11 cellular contexts compared by ENCODE assay signal in genomic region chr1:1322952-1323351, GRCh38. TPM values are rescaled to one million over a fixed set of nuclear protein-coding genes. Genes with fewer than 3 reads are reported as not detected.
A peak's percentile ranks its signal among the peaks of the same experiment; 100 is the strongest.
DNase-seq lines count a peak whose midpoint lies in the region; FAIRE-seq and TF ChIP-seq lines count a peak whose summit lies in the region.
"Had no signal": no experiment of that assay in that cellular context is flagged by ENCODE, and none has a peak within 500 bp of the region (broad histone marks: within the 10 kb centered on the region; RNA-seq: fewer than 3 reads in every experiment).

No MANE protein-coding gene starts in this region.

- no peak overlapping the region for H3K4me3 ChIP-seq in Caco-2 (ENCODE audit: low read depth, low read length)
- H3K4me3 ChIP-seq in KMS-11 (IDR thresholded peaks at IDR 0.05; ENCODE audit: insufficient read depth, low read depth, low read length) = no peak overlapping the region
- no peak overlapping the region for H3K4me3 ChIP-seq in adipocyte (ENCODE audit: low read length)
- H3K4me3 ChIP-seq in neural progenitor cell = no peak overlapping the region
- H3K4me3 ChIP-seq in kidney (ENCODE audit: low read length in 2 of 2) = no peak overlapping the region
- H3K4me3 ChIP-seq: cardiac muscle cell had no signal

- POLR2A ChIA-PET in Caco-2 (lab: Charles Lee) = no interaction called here

- H3K36me3 Mint-ChIP-seq in Caco-2 (ENCODE audit: insufficient read depth, unreplicated experiment) (peaks cover 48% of the 10 kb centered on the region), neural progenitor cell (peaks cover 7% of the 10 kb centered on the region)

- H3K27me3 Mint-ChIP-seq in Caco-2 (ENCODE audit: insufficient read depth, unreplicated experiment) (no peaks in the 10 kb centered on the region), neural progenitor cell (ENCODE audit: insufficient read depth, low read depth) (peaks cover 13% of the 10 kb centered on the region)

- no peak for FAIRE-seq in kidney (lab: Jason Lieb, UNC)

- H3K4me1 Mint-ChIP-seq in Caco-2 (ENCODE audit: low read depth, unreplicated experiment) (peaks cover 7% of the 10 kb centered on the region), neural progenitor cell (peaks cover 11% of the 10 kb centered on the region)

- CTCF ChIA-PET in Caco-2 (lab: Charles Lee) = no interaction called here

- H4K20me1 ChIP-seq in KMS-11 (ENCODE audit: insufficient read depth) (no peaks in the 10 kb centered on the region), neural progenitor cell (ENCODE audit: low read depth) (peaks cover 64% of the 10 kb centered on the region)

- no peaks in the 10 kb centered on the region for H3K9me3 ChIP-seq in Caco-2
- no peaks in the 10 kb centered on the region for H3K9me3 ChIP-seq in adipocyte (ENCODE audit: control insufficient read depth, low read length)
- H3K9me3 ChIP-seq in neural progenitor cell (ENCODE audit: low read depth) = no peaks in the 10 kb centered on the region
- no peaks in the 10 kb centered on the region for H3K9me3 ChIP-seq in kidney (ENCODE audit: control insufficient read depth in 1 of 2, low read length in 2 of 2)
- H3K9me3 ChIP-seq: prostate gland, tibial artery had no signal

- no peak overlapping the region; the same call in 1 of the 2 replicates for H3K9ac ChIP-seq in KMS-11
- peak overlapping the region; percentile 42 for H3K9ac ChIP-seq in adipocyte (ENCODE audit: low read length)
- H3K9ac ChIP-seq in neural progenitor cell = no peak overlapping the region
- H3K9ac ChIP-seq in kidney (ENCODE audit: low read length in 2 of 2) = no peak overlapping the region

- no peaks in the 10 kb centered on the region for H3F3A ChIP-seq in neural progenitor cell (ENCODE audit: low read depth)

- H3K4me3 Mint-ChIP-seq in Caco-2 (ENCODE audit: unreplicated experiment) (peak overlapping the region; percentile 81), neural progenitor cell (peak overlapping the region; percentile 91)

- H3K4me1 ChIP-seq in Caco-2 (0 out of 2 replicates have a peak, but pooled peaks cover 5% of the 10 kb centered on the region), KMS-11 (ENCODE audit: low read depth, poor library complexity, severe bottlenecking) (peaks cover 22% of the 10 kb centered on the region), adipocyte (ENCODE audit: control insufficient read depth, insufficient read depth, low read length) (peaks cover 39% of the 10 kb centered on the region), neural progenitor cell (peaks cover 4% of the 10 kb centered on the region), kidney (ENCODE audit: control insufficient read depth in 1 of 2, insufficient read depth in 1 of 2, low read depth in 1 of 2, low read length in 2 of 2) (peaks cover 11 to 20% of the 10 kb centered on the region in 2 donors)

- H3K4me2 ChIP-seq in KMS-11 (peak overlapping the region; percentile 23; the same call in 1 of the 2 replicates), neural progenitor cell (no peak overlapping the region)

- no peaks in the 10 kb centered on the region for H3K9me3 Mint-ChIP-seq in Caco-2 (ENCODE audit: unreplicated experiment)
- no peaks in the 10 kb centered on the region for H3K9me3 Mint-ChIP-seq in neural progenitor cell

- H3K27ac Mint-ChIP-seq in Caco-2 (ENCODE audit: unreplicated experiment) (peak overlapping the region; percentile 45), neural progenitor cell (no peak overlapping the region)

- H3K79me2 ChIP-seq in KMS-11 (ENCODE audit: insufficient read depth, low read depth) = peaks cover 55% of the 10 kb centered on the region
- H3K79me2 ChIP-seq in neural progenitor cell (ENCODE audit: low read depth) = peaks cover 71% of the 10 kb centered on the region

- TF ChIP-seq CTCF in Caco-2 (IDR thresholded peaks at IDR 0.05; ENCODE audit: insufficient read depth in 1 of 2, low read depth in 1 of 2, low read length in 1 of 2, severe bottlenecking in 1 of 2, unreplicated experiment in 1 of 2) = no peak
- no peak for TF ChIP-seq CTCF in KMS-11 (conservative IDR thresholded peaks at IDR 0.05; ENCODE audit: low read depth, low read length)
- TF ChIP-seq CTCF in neural progenitor cell (IDR thresholded peaks at IDR 0.05) = no peak
- TF ChIP-seq CTCF in kidney (IDR thresholded peaks at IDR 0.05; ENCODE audit: borderline replicate concordance, extremely low read depth, insufficient read depth) = no peak

- H3K27ac ChIP-seq in KMS-11 = no peak overlapping the region
- H3K27ac ChIP-seq in neural progenitor cell = no peak overlapping the region
- no peak overlapping the region for H3K27ac ChIP-seq in kidney (ENCODE audit: low read depth in 2 of 2, low read length in 2 of 2)
- H3K27ac ChIP-seq: cardiac muscle cell, prostate gland, tibial artery had no signal

- intact Hi-C loops in Caco-2 (cut with micrococcal nuclease; ENCODE audit: unreplicated experiment) = no loop called here
- intact Hi-C loops in kidney (cut with DNase I) = no loop called here

- DNase-seq in Caco-2 (no peak), adipocyte (ENCODE audit: low read depth) (no peak), neural progenitor cell (ENCODE audit: low spot score) (no peak), kidney (no peak), islet precursor cell (no peak)
- DNase-seq in stimulated activated CD4-positive, alpha-beta T cell treated with anti-CD3 and anti-CD28 coated beads, Interleukin-4, amount 100 ng/mL, for 1 hour = no peak
- DNase-seq: Right ventricle myocardium superior, tibial artery had no signal

- H3K36me3 ChIP-seq in Caco-2 (ENCODE audit: control insufficient read depth, insufficient read depth, low read length) (no peaks in the 10 kb centered on the region), KMS-11 (ENCODE audit: insufficient read depth) (no peaks in the 10 kb centered on the region), adipocyte (ENCODE audit: control insufficient read depth, insufficient read depth, low read length, severe bottlenecking) (peaks cover 21% of the 10 kb centered on the region), neural progenitor cell (no peaks in the 10 kb centered on the region), kidney (ENCODE audit: control insufficient read depth in 1 of 2, insufficient read depth in 2 of 2, low read length in 2 of 2) (peaks cover 0 to 2% of the 10 kb centered on the region in 2 donors)

- no TSS peak for BruUV-seq in Caco-2 (replicated peaks; lab: Mats Ljungman, UMichigan)

- H2AFZ ChIP-seq in KMS-11 (ENCODE audit: low read depth) = no peak overlapping the region
- no peak overlapping the region for H2AFZ ChIP-seq in neural progenitor cell (replicated peaks)

- H3K27me3 ChIP-seq in Caco-2 (replicated peaks; ENCODE audit: control insufficient read depth, insufficient read depth, low read length) (no peaks in the 10 kb centered on the region), KMS-11 (ENCODE audit: insufficient read depth, low read depth) (no peaks in the 10 kb centered on the region), adipocyte (replicated peaks; ENCODE audit: control insufficient read depth, insufficient read depth, low read length) (no peaks in the 10 kb centered on the region), neural progenitor cell (no peaks in the 10 kb centered on the region)
- H3K27me3 ChIP-seq: cardiac muscle cell, tibial artery had no signal

RNA-seq across cellular contexts. Expression of gene INTS11, which starts 1.5 kb away (rescaled TPM):
- total RNA-seq in Caco-2 (2022) = 103 and 115 TPM in 2 replicates
- total RNA-seq in neural progenitor cell (ENCODE audit: low replicate concordance) = 62.4 and 116 TPM in 2 replicates
- total RNA-seq in kidney = 100 TPM
- 73.6 TPM for polyA plus RNA-seq in kidney (ENCODE audit: insufficient read depth, low read depth, low replicate concordance)

RNA-seq across cellular contexts. Expression of gene CPTP, which starts 1.6 kb away (rescaled TPM):
- 16.2 and 16.8 TPM in 2 replicates for total RNA-seq in Caco-2 (2022)
- 1.0 and 13.5 TPM in 2 replicates for total RNA-seq in neural progenitor cell (ENCODE audit: low replicate concordance)
- total RNA-seq in kidney = 21.9 TPM
- 51.5 TPM for polyA plus RNA-seq in kidney (ENCODE audit: insufficient read depth, low read depth, low replicate concordance)

RNA-seq across cellular contexts. Expression of gene TAS1R3, which starts 8.1 kb away (rescaled TPM):
- total RNA-seq in Caco-2 (2022) = 0.09 and 0.29 TPM in 2 replicates
- total RNA-seq in neural progenitor cell (ENCODE audit: low replicate concordance) = 0.22 TPM in 1 of 2 replicates, not detected in the other
- total RNA-seq in kidney = 1.3 TPM
- 0.15 TPM for polyA plus RNA-seq in kidney (ENCODE audit: insufficient read depth, low read depth, low replicate concordance)

RNA-seq across cellular contexts. Expression of gene PUSL1, which starts 14.6 kb away (rescaled TPM):
- total RNA-seq in Caco-2 (2022) = 39.8 and 43.8 TPM in 2 replicates
- total RNA-seq in neural progenitor cell (ENCODE audit: low replicate concordance) = 3.7 and 22.5 TPM in 2 replicates
- 12.6 TPM for total RNA-seq in kidney
- polyA plus RNA-seq in kidney (ENCODE audit: insufficient read depth, low read depth, low replicate concordance) = 13.9 TPM

RNA-seq across cellular contexts. Expression of gene ACAP3, which starts 15.2 kb away (rescaled TPM):
- total RNA-seq in Caco-2 (2022) = 46.6 and 48.5 TPM in 2 replicates
- total RNA-seq in neural progenitor cell (ENCODE audit: low replicate concordance) = 10.7 and 24.6 TPM in 2 replicates
- 39.5 TPM for total RNA-seq in kidney
- 15.9 TPM for polyA plus RNA-seq in kidney (ENCODE audit: insufficient read depth, low read depth, low replicate concordance)
